1 cellular context compared by ENCODE assay signal in the genomic region with DNA sequence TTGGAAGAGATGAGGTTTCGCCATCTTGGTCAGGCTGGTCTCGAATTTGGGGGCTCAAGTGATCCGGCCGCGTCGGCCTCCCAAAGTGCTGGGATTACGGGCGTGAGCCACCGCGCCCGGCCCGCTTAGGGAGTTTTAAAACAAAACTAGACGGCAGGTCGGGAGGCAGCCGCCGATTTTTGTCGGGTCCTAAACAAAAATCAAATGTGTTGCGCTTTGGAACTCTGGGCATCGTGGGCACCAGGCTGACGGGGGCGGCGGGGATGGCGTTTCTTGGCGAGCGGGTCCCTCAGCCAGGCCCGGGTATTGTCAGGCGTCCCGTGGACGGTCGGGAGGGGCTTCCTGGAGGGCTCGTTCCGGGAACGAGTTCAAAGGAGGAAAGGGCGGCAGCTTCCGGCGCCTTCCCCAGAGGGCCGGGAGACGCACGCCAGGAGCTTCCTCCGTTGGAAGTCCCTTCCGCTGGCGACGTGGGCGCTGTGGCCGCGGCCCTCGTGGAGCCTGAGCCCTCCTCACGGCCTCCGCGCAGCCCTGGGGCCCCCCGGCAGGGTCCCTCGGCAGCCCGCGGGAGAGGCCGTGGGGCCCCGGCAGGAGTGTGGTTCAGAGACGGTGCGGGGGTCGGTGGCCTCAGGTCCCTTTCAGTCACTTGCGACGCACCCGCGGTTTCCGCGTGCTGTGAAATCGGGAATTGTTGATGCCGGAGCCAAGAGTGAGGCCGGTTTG.
A peak's percentile ranks its signal among the peaks of the same experiment; 100 is the strongest.
TF ChIP-seq lines count a peak whose summit lies in the region.

No MANE protein-coding gene starts in this region.

TF ChIP-seq in HepG2, 621 proteins besides CTCF, POLR2A, EP300 and RAD21 (continued from another document):
- TF ChIP-seq IKZF4 (CRISPR knock-in tag; IDR thresholded peaks at IDR 0.05; ENCODE audit: borderline replicate concordance, low read depth, not compliant biosample characterization) (peak; percentile 20), ZNF720 (CRISPR knock-in tag; IDR thresholded peaks at IDR 0.05) (no peak), POLR2G (IDR thresholded peaks at IDR 0.05; ENCODE audit: low read depth, low read length) (peak; percentile 92), ZNF354B (CRISPR knock-in tag; IDR thresholded peaks at IDR 0.05) (no peak), ZC3H4 (CRISPR knock-in tag; IDR thresholded peaks at IDR 0.05; ENCODE audit: borderline replicate concordance) (no peak), ZFY (CRISPR knock-in tag; IDR thresholded peaks at IDR 0.05) (peak; percentile 76; the same call in 1 of the 2 replicates), SOX5 (CRISPR knock-in tag; IDR thresholded peaks at IDR 0.05; ENCODE audit: borderline replicate concordance) (peak; percentile 46; the same call in 1 of the 2 replicates), ETV6 (CRISPR knock-in tag; conservative IDR thresholded peaks at IDR 0.05) (peak; percentile 74), ZNF331 (CRISPR knock-in tag; IDR thresholded peaks at IDR 0.05) (peak; percentile 33; the same call in 1 of the 2 replicates)
- TF ChIP-seq, protein P1, sequence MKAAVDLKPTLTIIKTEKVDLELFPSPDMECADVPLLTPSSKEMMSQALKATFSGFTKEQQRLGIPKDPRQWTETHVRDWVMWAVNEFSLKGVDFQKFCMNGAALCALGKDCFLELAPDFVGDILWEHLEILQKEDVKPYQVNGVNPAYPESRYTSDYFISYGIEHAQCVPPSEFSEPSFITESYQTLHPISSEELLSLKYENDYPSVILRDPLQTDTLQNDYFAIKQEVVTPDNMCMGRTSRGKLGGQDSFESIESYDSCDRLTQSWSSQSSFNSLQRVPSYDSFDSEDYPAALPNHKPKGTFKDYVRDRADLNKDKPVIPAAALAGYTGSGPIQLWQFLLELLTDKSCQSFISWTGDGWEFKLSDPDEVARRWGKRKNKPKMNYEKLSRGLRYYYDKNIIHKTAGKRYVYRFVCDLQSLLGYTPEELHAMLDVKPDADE (CRISPR knock-in tag; IDR thresholded peaks at IDR 0.05): no peak
- TF ChIP-seq, protein P2, sequence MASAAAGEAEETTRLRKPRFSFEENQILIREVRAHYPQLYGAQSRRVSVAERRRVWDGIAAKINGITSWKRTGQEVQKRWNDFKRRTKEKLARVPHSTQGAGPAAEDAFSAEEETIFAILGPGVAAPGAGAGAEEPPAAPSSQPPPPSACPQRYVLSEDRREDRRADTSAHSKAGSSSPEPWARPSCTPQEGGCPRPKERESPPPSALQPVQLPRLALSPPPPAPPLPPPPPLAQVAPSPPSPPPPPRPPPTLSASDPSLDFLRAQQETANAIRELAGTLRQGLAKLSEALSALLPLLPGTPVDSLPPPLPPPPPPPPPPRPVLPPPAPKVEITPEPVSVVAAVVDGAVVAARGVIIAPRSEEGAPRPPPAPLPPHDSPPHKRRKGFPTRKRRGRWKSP (CRISPR knock-in tag; IDR thresholded peaks at IDR 0.05): no peak
- TF ChIP-seq, protein P3, sequence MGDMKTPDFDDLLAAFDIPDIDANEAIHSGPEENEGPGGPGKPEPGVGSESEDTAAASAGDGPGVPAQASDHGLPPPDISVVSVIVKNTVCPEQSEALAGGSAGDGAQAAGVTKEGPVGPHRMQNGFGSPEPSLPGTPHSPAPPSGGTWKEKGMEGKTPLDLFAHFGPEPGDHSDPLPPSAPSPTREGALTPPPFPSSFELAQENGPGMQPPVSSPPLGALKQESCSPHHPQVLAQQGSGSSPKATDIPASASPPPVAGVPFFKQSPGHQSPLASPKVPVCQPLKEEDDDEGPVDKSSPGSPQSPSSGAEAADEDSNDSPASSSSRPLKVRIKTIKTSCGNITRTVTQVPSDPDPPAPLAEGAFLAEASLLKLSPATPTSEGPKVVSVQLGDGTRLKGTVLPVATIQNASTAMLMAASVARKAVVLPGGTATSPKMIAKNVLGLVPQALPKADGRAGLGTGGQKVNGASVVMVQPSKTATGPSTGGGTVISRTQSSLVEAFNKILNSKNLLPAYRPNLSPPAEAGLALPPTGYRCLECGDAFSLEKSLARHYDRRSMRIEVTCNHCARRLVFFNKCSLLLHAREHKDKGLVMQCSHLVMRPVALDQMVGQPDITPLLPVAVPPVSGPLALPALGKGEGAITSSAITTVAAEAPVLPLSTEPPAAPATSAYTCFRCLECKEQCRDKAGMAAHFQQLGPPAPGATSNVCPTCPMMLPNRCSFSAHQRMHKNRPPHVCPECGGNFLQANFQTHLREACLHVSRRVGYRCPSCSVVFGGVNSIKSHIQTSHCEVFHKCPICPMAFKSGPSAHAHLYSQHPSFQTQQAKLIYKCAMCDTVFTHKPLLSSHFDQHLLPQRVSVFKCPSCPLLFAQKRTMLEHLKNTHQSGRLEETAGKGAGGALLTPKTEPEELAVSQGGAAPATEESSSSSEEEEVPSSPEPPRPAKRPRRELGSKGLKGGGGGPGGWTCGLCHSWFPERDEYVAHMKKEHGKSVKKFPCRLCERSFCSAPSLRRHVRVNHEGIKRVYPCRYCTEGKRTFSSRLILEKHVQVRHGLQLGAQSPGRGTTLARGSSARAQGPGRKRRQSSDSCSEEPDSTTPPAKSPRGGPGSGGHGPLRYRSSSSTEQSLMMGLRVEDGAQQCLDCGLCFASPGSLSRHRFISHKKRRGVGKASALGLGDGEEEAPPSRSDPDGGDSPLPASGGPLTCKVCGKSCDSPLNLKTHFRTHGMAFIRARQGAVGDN (CRISPR knock-in tag; IDR thresholded peaks at IDR 0.05): peak; percentile 92
TF ChIP-seq in HepG2: peak in this region for 206.
